20 cellular contexts compared by ENCODE assay signal in genomic region chr2:151882786-151883445, GRCh38.
"Had no signal": no experiment of that assay in that cellular context is flagged by ENCODE, and none has a peak within 500 bp of the region (broad histone marks: within the 10 kb centered on the region; RNA-seq: fewer than 3 reads in every experiment).

No MANE protein-coding gene starts in this region.

- H3K27me3 Mint-ChIP-seq: progenitor cell of endocrine pancreas had no signal

- H3K9me3 Mint-ChIP-seq: effector memory CD8-positive, alpha-beta T cell; memory B cell; natural killer cell; neural crest cell; stimulated activated effector memory CD8-positive, alpha-beta T cell treated with anti-CD3 and anti-CD28 coated beads, Interleukin-12 subunit alpha, Interleukin-12 subunit beta, amount 100 ng/mL, for 72 hours had no signal

- H3K4me3 Mint-ChIP-seq: effector memory CD8-positive, alpha-beta T cell; memory B cell; natural killer cell; neural crest cell; stimulated activated effector memory CD8-positive, alpha-beta T cell treated with anti-CD3 and anti-CD28 coated beads, Interleukin-12 subunit alpha, Interleukin-12 subunit beta, amount 100 ng/mL, for 72 hours had no signal

- H3K9me3 ChIP-seq: esophagus squamous epithelium, neutrophil, right atrium auricular region, stomach, thyroid gland had no signal

- H3K36me3 Mint-ChIP-seq: memory B cell, natural killer cell had no signal

- H3K27ac Mint-ChIP-seq: effector memory CD8-positive, alpha-beta T cell; memory B cell; natural killer cell; progenitor cell of endocrine pancreas; stimulated activated effector memory CD8-positive, alpha-beta T cell treated with anti-CD3 and anti-CD28 coated beads, Interleukin-12 subunit alpha, Interleukin-12 subunit beta, amount 100 ng/mL, for 72 hours had no signal

- DNase-seq: cortex of kidney; effector memory CD8-positive, alpha-beta T cell; erythroblast; esophagus squamous epithelium; foreskin melanocyte; hypothalamus; natural killer cell; stimulated activated CD4-positive, alpha-beta T cell treated with anti-CD3 and anti-CD28 coated beads, Interleukin-2, amount 100 ng/mL, for 24 hours; stimulated activated CD4-positive, alpha-beta T cell treated with anti-CD3 and anti-CD28 coated beads, Interleukin-4, amount 100 ng/mL, for 24 hours; stimulated activated naive CD4-positive, alpha-beta T cell treated with Interleukin-2 at 50 U/mL for 16 hours; stomach; thyroid gland; trophoblast cell had no signal

- H3K4me1 Mint-ChIP-seq: neural crest cell had no signal

- ATAC-seq: effector memory CD8-positive, alpha-beta T cell; natural killer cell; sciatic nerve; stimulated activated effector memory CD8-positive, alpha-beta T cell treated with anti-CD3 and anti-CD28 coated beads, Interleukin-12 subunit alpha, Interleukin-12 subunit beta, amount 100 ng/mL, for 72 hours had no signal
